1 cellular context compared by ENCODE assay signal in the genomic region with DNA sequence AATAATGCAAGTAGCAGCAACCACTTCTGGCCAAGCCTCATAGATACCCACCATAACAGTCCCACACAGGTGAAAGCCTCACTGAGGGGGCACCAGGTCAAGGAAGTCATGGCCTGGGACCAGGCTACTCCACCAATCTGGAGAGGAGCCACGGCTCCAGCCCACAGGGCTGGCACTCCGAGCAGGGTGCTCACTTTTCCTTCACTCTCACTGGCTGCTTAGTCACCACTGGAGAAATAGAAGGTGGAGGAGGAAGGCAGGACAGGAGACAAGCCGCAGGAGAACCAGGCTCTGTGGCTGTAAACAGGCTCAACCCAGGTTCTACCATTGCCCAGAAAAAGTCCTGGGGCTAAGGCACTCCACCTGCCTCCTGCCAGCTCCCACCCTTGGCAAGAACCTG.
TF ChIP-seq lines count a peak whose summit lies in the region.

No MANE protein-coding gene starts in this region.

TF ChIP-seq in GM12878, 131 proteins besides CTCF, POLR2A, EP300 and RAD21:
- TF ChIP-seq ESRRA (IDR thresholded peaks at IDR 0.05; ENCODE audit: low read length), result no peak
- no peak for TF ChIP-seq BACH1 (IDR thresholded peaks at IDR 0.05; ENCODE audit: borderline replicate concordance)
- no peak for TF ChIP-seq JUND (IDR thresholded peaks at IDR 0.05; ENCODE audit: low read depth, low read length)
- no peak for TF ChIP-seq ZNF207 (IDR thresholded peaks at IDR 0.05; ENCODE audit: borderline replicate concordance)
- TF ChIP-seq PRDM15 (CRISPR knock-in tag; IDR thresholded peaks at IDR 0.05), result no peak
- no peak for TF ChIP-seq NR2C2 (IDR thresholded peaks at IDR 0.05; ENCODE audit: borderline replicate concordance, control insufficient read depth, insufficient read length, low read depth)
- no peak for TF ChIP-seq E2F4 (IDR thresholded peaks at IDR 0.05; ENCODE audit: low read depth, low read length)
- TF ChIP-seq HCFC1 (IDR thresholded peaks at IDR 0.05; ENCODE audit: low read length), result no peak
- TF ChIP-seq CHD2 (IDR thresholded peaks at IDR 0.05; ENCODE audit: borderline replicate concordance, low read depth, low read length), result no peak
- TF ChIP-seq CREB1 (IDR thresholded peaks at IDR 0.05; ENCODE audit: low read depth), result no peak
- TF ChIP-seq FOXM1 (IDR thresholded peaks at IDR 0.05; ENCODE audit: low read depth, low read length), result no peak
- TF ChIP-seq KLF5 (IDR thresholded peaks at IDR 0.05; ENCODE audit: partially characterized antibody), result no peak
- no peak for TF ChIP-seq ZNF384 (IDR thresholded peaks at IDR 0.05; ENCODE audit: borderline replicate concordance, low read depth, low read length)
- TF ChIP-seq ATF3 (IDR thresholded peaks at IDR 0.05; ENCODE audit: borderline replicate concordance, extremely low read depth, low read depth, low read length), result no peak
- TF ChIP-seq KDM1A (IDR thresholded peaks at IDR 0.05; ENCODE audit: borderline replicate concordance), result no peak
- no peak for TF ChIP-seq ETV6 (conservative IDR thresholded peaks at IDR 0.05 in 1 of 2, IDR thresholded peaks at IDR 0.05 in 1 of 2; ENCODE audit: borderline replicate concordance in 1 of 2, low read depth in 1 of 2)
